19 cellular contexts compared by ENCODE assay signal in the genomic region with DNA sequence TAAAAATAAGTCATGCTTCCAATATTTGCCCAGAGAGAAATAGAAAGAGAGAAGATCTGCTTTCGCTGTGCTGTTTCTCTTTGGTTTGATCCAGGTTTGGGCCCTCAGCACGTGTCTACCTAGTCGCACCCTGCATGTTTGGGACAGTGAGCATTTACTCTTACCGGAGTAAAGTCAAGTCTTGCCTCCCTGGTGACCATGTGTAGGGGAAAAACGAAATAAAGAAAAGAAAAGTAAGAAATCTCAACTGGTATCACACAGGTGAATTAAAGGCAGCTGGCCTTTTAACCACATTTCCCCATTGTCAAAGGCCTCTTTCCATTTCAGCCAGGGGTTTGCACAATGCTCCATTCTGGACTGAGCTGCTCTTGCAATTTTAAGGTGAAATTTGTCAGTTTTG.
DNase-seq lines count a peak whose midpoint lies in the region; ATAC-seq, FAIRE-seq and TF ChIP-seq lines count a peak whose summit lies in the region.
"Had no signal": no experiment of that assay in that cellular context is flagged by ENCODE, and none has a peak within 500 bp of the region (broad histone marks: within the 10 kb centered on the region; RNA-seq: fewer than 3 reads in every experiment).

No MANE protein-coding gene starts in this region.

- no peak overlapping the region for H3K27ac Mint-ChIP-seq in GM23338
- peak overlapping the region; percentile 2 for H3K27ac Mint-ChIP-seq in activated CD4-positive, alpha-beta memory T cell treated with anti-CD3 and anti-CD28 coated beads for 36 hours
- H3K27ac Mint-ChIP-seq: CD4-positive, alpha-beta T cell had no signal

- in situ Hi-C loops in GM12878 (cut with MboI) = no loop called here

- H3K4me3 ChIP-seq in GM23338 (no peak overlapping the region), GM12878 (no peak overlapping the region), osteoblast (ENCODE audit: insufficient read depth, low read length) (no peak overlapping the region), BE2C (ENCODE audit: low read depth, low read length) (no peak overlapping the region)

- H3K4me2 ChIP-seq in GM23338 = peak overlapping the region; percentile 80; the same call in 1 of the 2 replicates
- no peak overlapping the region for H3K4me2 ChIP-seq in GM12878 (ENCODE audit: control insufficient read depth, insufficient read depth)
- H3K4me2 ChIP-seq in osteoblast (ENCODE audit: insufficient read depth, low read length) = no peak overlapping the region

- TF ChIP-seq CTCF in GM23338 (conservative IDR thresholded peaks at IDR 0.05; ENCODE audit: low read depth in 2 of 2) (no peak), GM12878 (IDR thresholded peaks at IDR 0.05 in 2 of 3, conservative IDR thresholded peaks at IDR 0.05 in 1 of 3; ENCODE audit: control insufficient read depth in 2 of 3, extremely low read depth in 1 of 3, insufficient read depth in 1 of 3, low read depth in 3 of 3, low read length in 3 of 3) (no peak), osteoblast (IDR thresholded peaks at IDR 0.05; ENCODE audit: extremely low read depth, low read depth, low read length) (no peak), BE2C (IDR thresholded peaks at IDR 0.05; ENCODE audit: low read depth, low read length) (no peak)

- no peak for TF ChIP-seq RAD21 in GM12878 (IDR thresholded peaks at IDR 0.05; ENCODE audit: insufficient read depth, low read depth, low read length)

- intact Hi-C loops in activated CD4-positive, alpha-beta memory T cell treated with anti-CD3 and anti-CD28 coated beads for 36 hours (cut with micrococcal nuclease) = no loop called here
- intact Hi-C loops in GM12878 (cut with micrococcal nuclease; ENCODE audit: unreplicated experiment) = loop anchor here (10.0 kb wide), 2 partner anchors 128 to 288 kb away; no protein-coding TSS in a partner anchor

- no peak overlapping the region for H3K27ac ChIP-seq in GM23338 (ENCODE audit: low read depth)
- peak overlapping the region; percentile 9 for H3K27ac ChIP-seq in GM12878 (ENCODE audit: control insufficient read depth, insufficient read depth)
- H3K27ac ChIP-seq in osteoblast (ENCODE audit: low read depth, low read length) = no peak overlapping the region
- H3K27ac ChIP-seq: C4-2B, HL-60 had no signal

- no peaks in the 10 kb centered on the region for H3K9me2 ChIP-seq in GM23338 (ENCODE audit: insufficient read depth)

- H3K79me2 ChIP-seq in GM23338 (replicated peaks; ENCODE audit: insufficient read depth) = no peaks in the 10 kb centered on the region
- no peaks in the 10 kb centered on the region for H3K79me2 ChIP-seq in GM12878 (ENCODE audit: control insufficient read depth, insufficient read depth, low read length)
- no peaks in the 10 kb centered on the region for H3K79me2 ChIP-seq in osteoblast (ENCODE audit: insufficient read depth, low read length)

- H3K27me3 ChIP-seq in GM23338 (ENCODE audit: insufficient read depth) (peaks cover 3% of the 10 kb centered on the region; the same call in 1 of the 2 replicates), GM12878 (replicated peaks in 1 of 2; ENCODE audit: control insufficient read depth in 2 of 2, insufficient read depth in 2 of 2, low read length in 1 of 2) (no peaks in the 10 kb centered on the region), osteoblast (ENCODE audit: insufficient read depth, low read length) (no peaks in the 10 kb centered on the region), BE2C (peaks cover 30% of the 10 kb centered on the region)

- SMC1A ChIA-PET in GM12878 (lab: Charles Lee; ENCODE audit: uncharacterized antibody, unreplicated experiment) = interaction anchor here (0.7 to 11.6 kb wide), 17 partner anchors 11 to 115 kb away, joined by 3 to 88 read pairs (median 5); no protein-coding TSS in a partner anchor

- no peaks in the 10 kb centered on the region for H3K9me3 Mint-ChIP-seq in GM23338
- no peaks in the 10 kb centered on the region for H3K9me3 Mint-ChIP-seq in activated CD4-positive, alpha-beta memory T cell treated with anti-CD3 and anti-CD28 coated beads for 36 hours
- H3K9me3 Mint-ChIP-seq: CD4-positive, alpha-beta T cell; H9 had no signal

- no TSS peak for BruUV-seq in GM12878 (replicated peaks; lab: Mats Ljungman, UMichigan)

- POLR2A ChIA-PET in activated CD4-positive, alpha-beta memory T cell treated with anti-CD3 and anti-CD28 coated beads for 36 hours (lab: Charles Lee) = no interaction called here
- POLR2A ChIA-PET in GM12878 (lab: Charles Lee) = interaction anchor here (0.6 to 2.1 kb wide), 9 partner anchors 11 to 104 kb away, joined by 3 to 8 read pairs (median 5); no protein-coding TSS in a partner anchor

- H3K9me3 ChIP-seq in GM12878 (replicated peaks; ENCODE audit: control insufficient read depth, insufficient read depth, low read length) = no peaks in the 10 kb centered on the region; the same call in 2 of the 3 replicates
- H3K9me3 ChIP-seq in osteoblast (ENCODE audit: low read depth, low read length) = no peaks in the 10 kb centered on the region
- no peaks in the 10 kb centered on the region for H3K9me3 ChIP-seq in BE2C
- H3K9me3 ChIP-seq: Caco-2 had no signal

- peaks cover 13% of the 10 kb centered on the region; the same call in 1 of the 2 replicates for H3F3A ChIP-seq in GM23338 (replicated peaks; ENCODE audit: low read depth)

- H3K36me3 Mint-ChIP-seq in GM23338 (ENCODE audit: low read depth) = no peaks in the 10 kb centered on the region
- no peaks in the 10 kb centered on the region for H3K36me3 Mint-ChIP-seq in activated CD4-positive, alpha-beta memory T cell treated with anti-CD3 and anti-CD28 coated beads for 36 hours

- peak overlapping the region; percentile 13; the same call in 1 of the 2 replicates for H3K9ac ChIP-seq in GM12878 (ENCODE audit: control insufficient read depth, insufficient read depth, low read length)

- TF ChIP-seq EP300 in GM12878 (IDR thresholded peaks at IDR 0.05; ENCODE audit: borderline replicate concordance in 1 of 2, control insufficient read depth in 1 of 2, low read depth in 2 of 2, low read length in 2 of 2) = no peak

- RAD21 ChIA-PET in GM12878 (lab: Charles Lee; ENCODE audit: unreplicated experiment) = interaction anchor here (0.7 to 4.1 kb wide), 18 partner anchors 9 to 1855 kb away, joined by 3 to 29 read pairs (median 5); partner anchors contain the start of gene BCL11B

- DNase-seq in GM23338 (ENCODE audit: low spot score) (no peak), GM12878 (ENCODE audit: low read depth, low spot score) (no peak), osteoblast (ENCODE audit: insufficient read length, low spot score, missing footprints) (peak; percentile 48), NCI-H82 treated with DMSO at 0.1 percent for 48 hours (lab: John Stamatoyannopoulos, UW; ENCODE audit: unreplicated experiment) (no peak), NCI-H2196 treated with DMSO at 0.1 percent for 48 hours (lab: John Stamatoyannopoulos, UW; ENCODE audit: unreplicated experiment) (no peak), BE2C (no peak)
- no peak for DNase-seq in activated CD4-positive, alpha-beta memory T cell treated with anti-CD3 and anti-CD28 coated beads for 36 hours
- DNase-seq: ACHN; Caco-2; CD4-positive, alpha-beta T cell; DMS153; DMS79; GF-D8; H9 had no signal

- peak overlapping the region; percentile 77; the same call in 1 of the 2 replicates for H2AFZ ChIP-seq in GM23338
- no peak overlapping the region for H2AFZ ChIP-seq in GM12878 (ENCODE audit: control insufficient read depth, low read depth, low read length)
- H2AFZ ChIP-seq in osteoblast (ENCODE audit: low read length) = no peak overlapping the region

- CTCF ChIA-PET in activated CD4-positive, alpha-beta memory T cell treated with anti-CD3 and anti-CD28 coated beads for 36 hours (lab: Charles Lee) = no interaction called here
- CTCF ChIA-PET in GM12878 (lab: Yijun Ruan, JAX) = interaction anchor here (0.8 to 1.9 kb wide), 6 partner anchors 12 to 118 kb away, joined by 3 to 7 read pairs (median 3); no protein-coding TSS in a partner anchor

- H3K36me3 ChIP-seq in GM23338 (ENCODE audit: insufficient read depth) (no peaks in the 10 kb centered on the region), GM12878 (ENCODE audit: control insufficient read depth in 2 of 2, insufficient read depth in 2 of 2, low read length in 1 of 2) (no peaks in the 10 kb centered on the region), osteoblast (ENCODE audit: insufficient read depth, low read length) (no peaks in the 10 kb centered on the region), BE2C (no peaks in the 10 kb centered on the region)

- H3K4me1 Mint-ChIP-seq in GM23338 = peaks cover 41% of the 10 kb centered on the region
- H3K4me1 Mint-ChIP-seq in activated CD4-positive, alpha-beta memory T cell treated with anti-CD3 and anti-CD28 coated beads for 36 hours (ENCODE audit: low read depth) = peaks cover 10% of the 10 kb centered on the region

- peaks cover 2% of the 10 kb centered on the region for H3K27me3 Mint-ChIP-seq in GM23338 (ENCODE audit: insufficient read depth, low read depth, poor library complexity)
- H3K27me3 Mint-ChIP-seq in activated CD4-positive, alpha-beta memory T cell treated with anti-CD3 and anti-CD28 coated beads for 36 hours = peaks cover 6% of the 10 kb centered on the region
- H3K27me3 Mint-ChIP-seq: CD4-positive, alpha-beta T cell had no signal

- H3K4me1 ChIP-seq in GM23338 (ENCODE audit: insufficient read depth) (peaks cover 49% of the 10 kb centered on the region), GM12878 (ENCODE audit: control insufficient read depth, insufficient read depth, low read length) (peaks cover 7% of the 10 kb centered on the region), osteoblast (ENCODE audit: insufficient read depth, low read length) (no peaks in the 10 kb centered on the region), BE2C (no peaks in the 10 kb centered on the region)
- H3K4me1 ChIP-seq: Caco-2 had no signal

- ATAC-seq in GM23338 = no peak
- peak; percentile 37 for ATAC-seq in GM12878

- WGBS in GM12878 (ENCODE audit: insufficient coverage, insufficient replicate concordance, low lambda C conversion rate, missing lambda C conversion rate) = 36% methylated on average over 5 of the region's 5 CpGs

- H3K4me3 Mint-ChIP-seq in GM23338 = no peak overlapping the region
- H3K4me3 Mint-ChIP-seq in activated CD4-positive, alpha-beta memory T cell treated with anti-CD3 and anti-CD28 coated beads for 36 hours = no peak overlapping the region
- H3K4me3 Mint-ChIP-seq: H9 had no signal

- FAIRE-seq in GM12878 (lab: Jason Lieb, UNC) = no peak
- FAIRE-seq: A204.1, GM12891, H1 had no signal

- H4K20me1 ChIP-seq in GM23338 (replicated peaks; ENCODE audit: insufficient read depth) (no peaks in the 10 kb centered on the region), GM12878 (ENCODE audit: control insufficient read depth, insufficient read depth) (no peaks in the 10 kb centered on the region), osteoblast (ENCODE audit: insufficient read depth, low read length) (no peaks in the 10 kb centered on the region)

- TF ChIP-seq POLR2A in GM12878 (IDR thresholded peaks at IDR 0.05; ENCODE audit: low read depth, low read length) = no peak

TF ChIP-seq in GM12878, 131 proteins besides CTCF, POLR2A, EP300 and RAD21 (continues in another document):
- peak; percentile 46; the same call in 1 of the 2 replicates for TF ChIP-seq RUNX3 (IDR thresholded peaks at IDR 0.05; ENCODE audit: low read length)
- TF ChIP-seq BHLHE40 (IDR thresholded peaks at IDR 0.05; ENCODE audit: borderline replicate concordance in 1 of 2, low read depth in 2 of 2, low read length in 1 of 2) = peak; percentile 9 to 31; a peak in 1 of 4 replicates
